In genomic region chr7:7640221-7641128, GRCh38 we compare ENCODE assay signal across 8 cellular contexts. TPM values are rescaled to one million over a fixed set of nuclear protein-coding genes. Genes with fewer than 3 reads are reported as not detected.
A peak's percentile ranks its signal among the peaks of the same experiment; 100 is the strongest.
DNase-seq lines count a peak whose midpoint lies in the region; ATAC-seq, FAIRE-seq and TF ChIP-seq lines count a peak whose summit lies in the region.

Gene UMAD1, plus strand, starts transcription at chr7:7640752. Its CDS starts 32,620 bp downstream, at chr7:7673372.

- no peaks in the 10 kb centered on the region for H3K27me3 Mint-ChIP-seq in activated CD8-positive, alpha-beta memory T cell treated with anti-CD3 and anti-CD28 coated beads, Interleukin-2, amount 10 ng/mL, durations not matched to agents 7 days and 5 days

- peak within 1 kb of the TSS; percentile 86 for H3K4me3 Mint-ChIP-seq in activated CD8-positive, alpha-beta memory T cell treated with anti-CD3 and anti-CD28 coated beads, Interleukin-2, amount 10 ng/mL, durations not matched to agents 7 days and 5 days

- H3K4me1 ChIP-seq in NT2/D1 (ENCODE audit: insufficient read depth, insufficient read length) (no peaks in the 10 kb centered on the region), H1 (replicated peaks in 1 of 4; ENCODE audit: control insufficient read depth in 3 of 4, insufficient read depth in 4 of 4, low read length in 3 of 4) (peaks cover 0 to 5% (median 3%) of the 10 kb centered on the region in 4 experiments; a peak in 3 of 7 replicates), mesenchymal stem cell (ENCODE audit: control insufficient read depth, insufficient read depth, low read depth, low read length) (peaks cover 5% of the 10 kb centered on the region)

- H3K4me3 ChIP-seq in NT2/D1 (ENCODE audit: insufficient read length, low read depth) (peak within 1 kb of the TSS; percentile 84), H1 (ENCODE audit: extremely low read depth in 1 of 4, insufficient read depth in 2 of 4, low read depth in 3 of 4, low read length in 4 of 4) (peak within 1 kb of the TSS; percentile 61 to 96 (median 91)), mesenchymal stem cell (ENCODE audit: insufficient read depth in 1 of 2, low read depth in 1 of 2, low read length in 2 of 2) (peak within 1 kb of the TSS; percentile 93 to 95)

- H2BK12ac ChIP-seq in H1 (ENCODE audit: low read depth, low read length) (peak within 1 kb of the TSS; percentile 91; the same call in 1 of the 2 replicates), mesenchymal stem cell (ENCODE audit: low read length in 2 of 2) (peak within 1 kb of the TSS in 1 of 2 experiments; percentile 15)

- H3K23ac ChIP-seq in H1 (ENCODE audit: insufficient read length) = no peak within 1 kb of the TSS
- H3K23ac ChIP-seq in mesenchymal stem cell (ENCODE audit: low read length in 2 of 2) = no peak within 1 kb of the TSS

- peaks cover 6% of the 10 kb centered on the region; the same call in 1 of the 2 replicates for H3K23me2 ChIP-seq in H1 (ENCODE audit: low read depth, low read length)

- peak; percentile 98 for FAIRE-seq in H1 (lab: Jason Lieb, UNC)

- DNase-seq in COR-L47 (lab: John Stamatoyannopoulos, UW) (peak; percentile 99), HUDEP-2 (lab: John Stamatoyannopoulos, UW; ENCODE audit: unreplicated experiment in 76 of 76) (peak; percentile 68 to 100 (median 98)), NT2/D1 (ENCODE audit: low read depth, low spot score) (peak; percentile 99), H1 (ENCODE audit: low read depth in 1 of 2, low spot score in 2 of 2) (peak; percentile 93 to 99), mesenchymal stem cell (peak; percentile 99)
- peak; percentile 100 for DNase-seq in activated CD8-positive, alpha-beta memory T cell treated with anti-CD3 and anti-CD28 coated beads, Interleukin-2, amount 10 ng/mL, durations not matched to agents 7 days and 5 days
- DNase-seq in stimulated activated CD8-positive, alpha-beta memory T cell treated with anti-CD3 and anti-CD28 coated beads, Interleukin-12 subunit alpha, Interleukin-12 subunit beta, amount 100 ng/mL, for 4 hours (ENCODE audit: low read depth) = peak; percentile 96

- peak within 1 kb of the TSS; percentile 98 for H4K8ac ChIP-seq in H1 (ENCODE audit: extremely low read depth, insufficient read depth, low read length)
- H4K8ac ChIP-seq in mesenchymal stem cell (ENCODE audit: low read length) = peak within 1 kb of the TSS; percentile 43

- peak; percentile 98 for ATAC-seq in GM21381 (IDR thresholded peaks at IDR 0.05; ENCODE audit: unreplicated experiment)
- ATAC-seq in activated CD8-positive, alpha-beta memory T cell treated with anti-CD3 and anti-CD28 coated beads, Interleukin-2, amount 10 ng/mL, durations not matched to agents 7 days and 5 days = peak; percentile 97

- H4K5ac ChIP-seq in H1 (ENCODE audit: insufficient read length, low read depth, low read length) = peak within 1 kb of the TSS; percentile 80

- H3K79me2 ChIP-seq in H1 (ENCODE audit: control insufficient read depth in 1 of 2, insufficient read depth in 2 of 2, low read length in 2 of 2) = peaks cover 0 to 26% of the 10 kb centered on the region in 2 experiments; a peak in 2 of 4 replicates

- no peak within 1 kb of the TSS for H2BK20ac ChIP-seq in H1 (ENCODE audit: low read length)

- no peak within 1 kb of the TSS for H2AK5ac ChIP-seq in H1 (ENCODE audit: low read depth, low read length)
- H2AK5ac ChIP-seq in mesenchymal stem cell (ENCODE audit: low read length, severe bottlenecking) = no peak within 1 kb of the TSS

- peak; percentile 66 to 92 for TF ChIP-seq POLR2A in H1 (IDR thresholded peaks at IDR 0.05; ENCODE audit: control extremely low read depth in 1 of 2, low read depth in 2 of 2, low read length in 2 of 2)

- CTCF ChIA-PET in activated CD8-positive, alpha-beta memory T cell treated with anti-CD3 and anti-CD28 coated beads, Interleukin-2, amount 10 ng/mL, durations not matched to agents 7 days and 5 days (lab: Charles Lee) = interaction anchor here (0.9 to 2.0 kb wide), 11 partner anchors 9 to 676 kb away, joined by 3 to 7 read pairs (median 3); partner anchors contain the start of gene C1GALT1
- CTCF ChIA-PET in H1 (lab: Charles Lee; ENCODE audit: partially characterized antibody) = interaction anchor here (0.7 to 4.3 kb wide), 5 partner anchors 14 to 574 kb away, joined by 3 to 12 read pairs (median 5); no protein-coding TSS in a partner anchor

- H2BK15ac ChIP-seq in H1 (ENCODE audit: low read length) (peak within 1 kb of the TSS; percentile 96), mesenchymal stem cell (ENCODE audit: low read depth, poor library complexity, severe bottlenecking) (peak within 1 kb of the TSS; percentile 30)

- H3K79me1 ChIP-seq in H1 (ENCODE audit: low read depth, low read length) (no peaks in the 10 kb centered on the region; the same call in 1 of the 2 replicates), mesenchymal stem cell (replicated peaks; ENCODE audit: low read length, poor library complexity, severe bottlenecking) (peaks cover 18% of the 10 kb centered on the region)

- H3K27me3 ChIP-seq in NT2/D1 (ENCODE audit: insufficient read depth, insufficient read length) (no peaks in the 10 kb centered on the region), H1 (replicated peaks in 1 of 4; ENCODE audit: control insufficient read depth in 3 of 4, extremely low read depth in 1 of 4, insufficient read depth in 3 of 4, low read length in 3 of 4) (no peaks in the 10 kb centered on the region), mesenchymal stem cell (ENCODE audit: control insufficient read depth in 1 of 2, insufficient read depth in 1 of 2, low read length in 2 of 2) (no peaks in the 10 kb centered on the region)

- H3K9me3 Mint-ChIP-seq in activated CD8-positive, alpha-beta memory T cell treated with anti-CD3 and anti-CD28 coated beads, Interleukin-2, amount 10 ng/mL, durations not matched to agents 7 days and 5 days (ENCODE audit: low read depth) = no peaks in the 10 kb centered on the region

- peak within 1 kb of the TSS; percentile 62 for H3K14ac ChIP-seq in H1 (ENCODE audit: insufficient read length)
- peak within 1 kb of the TSS in 1 of 2 experiments; percentile 86 for H3K14ac ChIP-seq in mesenchymal stem cell (ENCODE audit: low read length in 2 of 2)

- peak within 1 kb of the TSS; percentile 91 for H3K27ac ChIP-seq in H1 (ENCODE audit: low read depth, low read length)
- H3K27ac ChIP-seq in mesenchymal stem cell (ENCODE audit: low read length, poor library complexity, severe bottlenecking) = peak within 1 kb of the TSS; percentile 79

- peaks cover 34% of the 10 kb centered on the region for H3K36me3 Mint-ChIP-seq in activated CD8-positive, alpha-beta memory T cell treated with anti-CD3 and anti-CD28 coated beads, Interleukin-2, amount 10 ng/mL, durations not matched to agents 7 days and 5 days

- peak within 1 kb of the TSS; percentile 91 for H3K27ac Mint-ChIP-seq in activated CD8-positive, alpha-beta memory T cell treated with anti-CD3 and anti-CD28 coated beads, Interleukin-2, amount 10 ng/mL, durations not matched to agents 7 days and 5 days

- POLR2A ChIA-PET in H1 (lab: Charles Lee; ENCODE audit: partially characterized antibody) = interaction anchor here (0.6 to 2.4 kb wide), 14 partner anchors 10 to 656 kb away, joined by 3 to 8 read pairs (median 3); partner anchors contain the start of gene GLCCI1

- peak within 1 kb of the TSS; percentile 52 for H3K56ac ChIP-seq in H1 (replicated peaks; ENCODE audit: insufficient read length, low read depth, low read length)

- H3K36me3 ChIP-seq in NT2/D1 (ENCODE audit: insufficient read depth, insufficient read length, low read length) (peaks cover 32% of the 10 kb centered on the region), H1 (ENCODE audit: control insufficient read depth in 2 of 4, insufficient read depth in 4 of 4, low read length in 3 of 4) (peaks cover 0 to 12% (median 1%) of the 10 kb centered on the region in 4 experiments; a peak in 3 of 8 replicates), mesenchymal stem cell (ENCODE audit: control insufficient read depth in 1 of 2, insufficient read depth in 2 of 2, low read depth in 1 of 2, low read length in 2 of 2) (peaks cover 0 to 17% of the 10 kb centered on the region in 2 experiments)

- peak within 1 kb of the TSS; percentile 96 for H2BK5ac ChIP-seq in H1 (ENCODE audit: low read depth, low read length)
- H2BK5ac ChIP-seq in mesenchymal stem cell (ENCODE audit: low read depth, low read length, poor library complexity, severe bottlenecking) = no peak within 1 kb of the TSS

- H4K20me1 ChIP-seq in H1 (replicated peaks in 1 of 2; ENCODE audit: control insufficient read depth in 1 of 2, insufficient read depth in 2 of 2, low read length in 2 of 2) = no peaks in the 10 kb centered on the region

- H3K4ac ChIP-seq in H1 (replicated peaks; ENCODE audit: insufficient read length, low read depth, low read length) (peak within 1 kb of the TSS; percentile 13), mesenchymal stem cell (ENCODE audit: low read depth in 1 of 2, low read length in 2 of 2) (peak within 1 kb of the TSS; percentile 15 to 56)

- TF ChIP-seq RAD21 in H1 (IDR thresholded peaks at IDR 0.05 in 1 of 2, conservative IDR thresholded peaks at IDR 0.05 in 1 of 2; ENCODE audit: low read depth in 2 of 2, low read length in 2 of 2) = 0 out of 4 replicates have a peak, but pooled peaks of 1 of the 2 experiments have one; percentile 1

- H2BK120ac ChIP-seq in H1 (replicated peaks; ENCODE audit: low read depth, low read length) = no peak within 1 kb of the TSS
- H2BK120ac ChIP-seq in mesenchymal stem cell (ENCODE audit: low read depth, low read length) = no peak within 1 kb of the TSS

- H3K4me1 Mint-ChIP-seq in activated CD8-positive, alpha-beta memory T cell treated with anti-CD3 and anti-CD28 coated beads, Interleukin-2, amount 10 ng/mL, durations not matched to agents 7 days and 5 days = peaks cover 34% of the 10 kb centered on the region

- no peak for TF ChIP-seq EP300 in H1 (IDR thresholded peaks at IDR 0.05; ENCODE audit: borderline replicate concordance in 1 of 2, low read depth in 2 of 2, low read length in 2 of 2)

- peak within 1 kb of the TSS; percentile 88 to 92 for H3K4me2 ChIP-seq in H1 (ENCODE audit: insufficient read depth in 1 of 2, low read depth in 2 of 2, low read length in 2 of 2)
- H3K4me2 ChIP-seq in mesenchymal stem cell (ENCODE audit: low read length, poor library complexity, severe bottlenecking) = peak within 1 kb of the TSS; percentile 89

- H3K18ac ChIP-seq in H1 (ENCODE audit: extremely low read depth, low read length) (peak within 1 kb of the TSS; percentile 98), mesenchymal stem cell (ENCODE audit: low read depth in 1 of 2, low read length in 2 of 2) (peak within 1 kb of the TSS; percentile 14 to 82)

- H2AFZ ChIP-seq in H1 (ENCODE audit: low read length) (peak within 1 kb of the TSS; percentile 87), mesenchymal stem cell (ENCODE audit: low read depth, low read length) (peak within 1 kb of the TSS; percentile 92)

- peak within 1 kb of the TSS; percentile 91 for H3K9ac ChIP-seq in NT2/D1 (ENCODE audit: insufficient read length, low read depth)
- peak within 1 kb of the TSS; percentile 88 to 97 (median 96) for H3K9ac ChIP-seq in H1 (replicated peaks in 1 of 4; ENCODE audit: extremely low read depth in 1 of 4, low read depth in 3 of 4, low read length in 3 of 4)
- H3K9ac ChIP-seq in mesenchymal stem cell (ENCODE audit: low read length) = peak within 1 kb of the TSS; percentile 92

- H3K9me3 ChIP-seq in NT2/D1 (ENCODE audit: insufficient read depth, low read length) (no peaks in the 10 kb centered on the region), H1 (ENCODE audit: insufficient read depth in 2 of 2, low read depth in 1 of 2, low read length in 1 of 2) (no peaks in the 10 kb centered on the region), mesenchymal stem cell (ENCODE audit: control insufficient read depth, low read length) (no peaks in the 10 kb centered on the region)

- no peak for TF ChIP-seq CTCF in H1 (IDR thresholded peaks at IDR 0.05; ENCODE audit: control extremely low read depth in 1 of 3, insufficient read depth in 1 of 3, low read depth in 1 of 3, low read length in 3 of 3)

- WGBS in H1 (ENCODE audit: extremely low coverage in 1 of 2, insufficient coverage in 1 of 2, insufficient read length in 1 of 2, insufficient replicate concordance in 2 of 2, low coverage in 1 of 2, low lambda C conversion rate in 2 of 2, missing lambda C conversion rate in 1 of 2), 2 experiments = 2% methylated on average over 68 of the region's 68 CpGs; no CpG with 5 or more reads in 1 of the 2 experiments
- under 1% methylated on average over 64 of the region's 68 CpGs for WGBS in mesenchymal stem cell

- H4K91ac ChIP-seq in H1 (replicated peaks; ENCODE audit: insufficient read length, low read length) (peak within 1 kb of the TSS; percentile 68), mesenchymal stem cell (ENCODE audit: low read length) (peak within 1 kb of the TSS; percentile 43)

RNA-seq across cellular contexts. Expression of gene UMAD1, which starts in this region (rescaled TPM):
- 10 to 100 TPM; 12.3 to 14.2 TPM for total RNA-seq in activated CD8-positive, alpha-beta memory T cell treated with anti-CD3 and anti-CD28 coated beads, Interleukin-2, amount 10 ng/mL, durations not matched to agents 7 days and 5 days
- total RNA-seq in H1 (2021; fragmentation: NEBNext Ultra II Directional; extraction: Animal tissue kit (Norgen Biotek cat#: 25700)) = 10.4 and 10.8 TPM in 2 replicates
- polyA plus RNA-seq in H1 (2011; rRNA removed) = 7.7 and 12.3 TPM in 2 replicates
- polyA plus RNA-seq in H1 (2011; cell fraction: cytosol; rRNA removed) = 13.9 TPM
- polyA plus RNA-seq in H1 (2011; cell fraction: nucleus; rRNA removed) = 4.2 TPM
- 5.2 to 9.7 TPM (median 7.0 TPM) in 4 replicates for polyA plus RNA-seq in H1 (2012, experiment 1 of 2)
- polyA plus RNA-seq in H1 (2012, experiment 2 of 2) = 1.1 TPM
- polyA plus RNA-seq in H1 (2013, experiment 1 of 2) = 8.6 TPM
- 9.4 TPM for polyA plus RNA-seq in H1 (2013, experiment 2 of 2)
- 8.5 and 10.6 TPM in 2 replicates for polyA minus RNA-seq in H1 (2011; rRNA and poly(A)+ RNA removed)
- polyA minus RNA-seq in H1 (2011; cell fraction: cytosol; rRNA and poly(A)+ RNA removed) = 4.3 TPM
- 10.8 TPM for polyA minus RNA-seq in H1 (2011; cell fraction: nucleus; rRNA and poly(A)+ RNA removed)
- 14.9 TPM for polyA plus RNA-seq in mesenchymal stem cell (2013, experiment 1 of 2)
- 14.5 TPM for polyA plus RNA-seq in mesenchymal stem cell (2013, experiment 2 of 2)

Comparison
In these comparisons a context has a peak if more than half of its experiments do, and no peak if none do; other contexts are left out.
1. Peak in every context shown above with its lines: DNase-seq, ATAC-seq, H3K4me3 ChIP-seq and H3K27ac ChIP-seq.